In the genomic region with DNA sequence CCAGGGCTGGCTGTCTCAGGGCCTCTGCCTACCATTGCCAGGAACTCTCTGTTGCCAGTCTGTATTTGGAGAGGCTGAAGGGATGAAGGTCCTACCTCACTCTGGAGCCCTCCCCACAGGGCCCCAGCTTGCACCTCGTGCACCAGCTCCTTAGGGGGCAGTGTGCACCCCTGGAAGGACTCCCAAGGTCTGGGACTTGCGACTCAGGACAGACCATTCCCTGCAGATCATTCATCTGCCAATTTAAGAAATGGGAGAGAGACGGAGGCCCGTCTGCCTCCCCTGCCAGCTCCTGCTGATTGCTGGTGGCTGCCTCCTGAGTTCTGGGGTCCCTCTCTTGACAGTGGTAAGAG, we compare ENCODE assay signal across 8 cellular contexts. TPM values are rescaled to one million over a fixed set of nuclear protein-coding genes. Genes with fewer than 3 reads are reported as not detected.
DNase-seq lines count a peak whose midpoint lies in the region; ATAC-seq and TF ChIP-seq lines count a peak whose summit lies in the region.

No MANE protein-coding gene starts in this region.

- WGBS in mesodermal cell (ENCODE audit: insufficient coverage in 2 of 2), 2 experiments: 51 to 80% methylated on average over 3 to 4 of the region's 4 CpGs

- DNase-seq in COLO668 (lab: John Stamatoyannopoulos, UW; ENCODE audit: unreplicated experiment) (peak; percentile 55), HAP-1 (ENCODE audit: low spot score in 2 of 2) (peak; percentile 52 to 80), upper lobe of right lung (peak; percentile 89)
- no peak for DNase-seq in effector memory CD4-positive, alpha-beta T cell

- peak; percentile 89 for ATAC-seq in SK-N-SH treated with all-trans-retinoic acid at 6 μM for 48 hours
- ATAC-seq in upper lobe of right lung: peak; percentile 92
- no peak for ATAC-seq in GM19023 (IDR thresholded peaks at IDR 0.05; ENCODE audit: unreplicated experiment)
- ATAC-seq in HG03521 (IDR thresholded peaks at IDR 0.05; ENCODE audit: unreplicated experiment): no peak

- in situ Hi-C loops in HAP-1 (cut with MboI; ENCODE audit: low sequenced_read_pairs): no loop called here

- H3K27ac ChIP-seq in effector memory CD4-positive, alpha-beta T cell (ENCODE audit: insufficient read depth, low read length, poor library complexity, severe bottlenecking): peak overlapping the region; percentile 79
- H3K27ac ChIP-seq in mesodermal cell (ENCODE audit: low read depth, low read length, severe bottlenecking): peak overlapping the region; percentile 93
- peak overlapping the region; percentile 90 for H3K27ac ChIP-seq in upper lobe of right lung

- H3K27me3 ChIP-seq in HAP-1 (ENCODE audit: low read depth) (no peaks in the 10 kb centered on the region), upper lobe of right lung (no peaks in the 10 kb centered on the region)
- no peaks in the 10 kb centered on the region for H3K27me3 ChIP-seq in effector memory CD4-positive, alpha-beta T cell (replicated peaks; ENCODE audit: control insufficient read depth, insufficient read depth, low read length, poor library complexity, severe bottlenecking)

- intact Hi-C loops in upper lobe of right lung (cut with DNase I): loop anchor here (5.0 kb wide), 1 partner anchor 36 kb away; no protein-coding TSS in a partner anchor

- peaks cover 4% of the 10 kb centered on the region; the same call in 1 of the 2 replicates for H3K36me3 ChIP-seq in HAP-1 (replicated peaks)
- H3K36me3 ChIP-seq in effector memory CD4-positive, alpha-beta T cell (ENCODE audit: control insufficient read depth, insufficient read depth, low read length): no peaks in the 10 kb centered on the region
- H3K36me3 ChIP-seq in mesodermal cell (ENCODE audit: control insufficient read depth, insufficient read depth, low read length): no peaks in the 10 kb centered on the region
- no peaks in the 10 kb centered on the region for H3K36me3 ChIP-seq in upper lobe of right lung

- peaks cover 15% of the 10 kb centered on the region for H3K4me1 ChIP-seq in HAP-1
- peaks cover 16% of the 10 kb centered on the region for H3K4me1 ChIP-seq in effector memory CD4-positive, alpha-beta T cell (ENCODE audit: control insufficient read depth, insufficient read depth, low read length, poor library complexity, severe bottlenecking)
- H3K4me1 ChIP-seq in mesodermal cell (ENCODE audit: control insufficient read depth, insufficient read depth, low read length, poor library complexity, severe bottlenecking): peaks cover 35% of the 10 kb centered on the region
- H3K4me1 ChIP-seq in upper lobe of right lung: peaks cover 27% of the 10 kb centered on the region

- no peaks in the 10 kb centered on the region for H3K9me3 ChIP-seq in HAP-1
- no peaks in the 10 kb centered on the region for H3K9me3 ChIP-seq in effector memory CD4-positive, alpha-beta T cell (ENCODE audit: control insufficient read depth, low read length)
- no peaks in the 10 kb centered on the region for H3K9me3 ChIP-seq in mesodermal cell (ENCODE audit: control insufficient read depth, low read length)
- no peaks in the 10 kb centered on the region for H3K9me3 ChIP-seq in upper lobe of right lung

- TF ChIP-seq CTCF in upper lobe of right lung (IDR thresholded peaks at IDR 0.05): peak; percentile 80

- H3K4me3 ChIP-seq in HAP-1: no peak overlapping the region
- H3K4me3 ChIP-seq in effector memory CD4-positive, alpha-beta T cell (ENCODE audit: insufficient read depth, low read depth, low read length, poor library complexity, severe bottlenecking): peak overlapping the region; percentile 21
- peak overlapping the region; percentile 14 for H3K4me3 ChIP-seq in mesodermal cell (ENCODE audit: extremely low read depth, insufficient read depth, low read length, poor library complexity, severe bottlenecking)
- H3K4me3 ChIP-seq in upper lobe of right lung: peak overlapping the region; percentile 25

TF ChIP-seq in SK-N-SH treated with all-trans-retinoic acid at 6 μM for 48 hours, 23 proteins besides CTCF, POLR2A, EP300 and RAD21:
- TF ChIP-seq, protein P1, sequence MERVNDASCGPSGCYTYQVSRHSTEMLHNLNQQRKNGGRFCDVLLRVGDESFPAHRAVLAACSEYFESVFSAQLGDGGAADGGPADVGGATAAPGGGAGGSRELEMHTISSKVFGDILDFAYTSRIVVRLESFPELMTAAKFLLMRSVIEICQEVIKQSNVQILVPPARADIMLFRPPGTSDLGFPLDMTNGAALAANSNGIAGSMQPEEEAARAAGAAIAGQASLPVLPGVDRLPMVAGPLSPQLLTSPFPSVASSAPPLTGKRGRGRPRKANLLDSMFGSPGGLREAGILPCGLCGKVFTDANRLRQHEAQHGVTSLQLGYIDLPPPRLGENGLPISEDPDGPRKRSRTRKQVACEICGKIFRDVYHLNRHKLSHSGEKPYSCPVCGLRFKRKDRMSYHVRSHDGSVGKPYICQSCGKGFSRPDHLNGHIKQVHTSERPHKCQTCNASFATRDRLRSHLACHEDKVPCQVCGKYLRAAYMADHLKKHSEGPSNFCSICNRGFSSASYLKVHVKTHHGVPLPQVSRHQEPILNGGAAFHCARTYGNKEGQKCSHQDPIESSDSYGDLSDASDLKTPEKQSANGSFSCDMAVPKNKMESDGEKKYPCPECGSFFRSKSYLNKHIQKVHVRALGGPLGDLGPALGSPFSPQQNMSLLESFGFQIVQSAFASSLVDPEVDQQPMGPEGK (CRISPR knock-in tag; IDR thresholded peaks at IDR 0.05; ENCODE audit: borderline replicate concordance): no peak
- TF ChIP-seq SNAI2 (CRISPR knock-in tag; IDR thresholded peaks at IDR 0.05): no peak

RNA-seq across cellular contexts. Expression of a gene that starts 27.5 kb away (rescaled TPM):
- 1,431 TPM for polyA plus RNA-seq in mesodermal cell (2013, experiment 1 of 2)
- polyA plus RNA-seq in mesodermal cell (2013, experiment 2 of 2): 2,018 TPM
- total RNA-seq in upper lobe of right lung: 11,917 TPM

RNA-seq across cellular contexts. Expression of a gene that starts 48.8 kb away (rescaled TPM):
- 32.4 TPM for polyA plus RNA-seq in mesodermal cell (2013, experiment 1 of 2)
- 28.8 TPM for polyA plus RNA-seq in mesodermal cell (2013, experiment 2 of 2)
- total RNA-seq in upper lobe of right lung: 1,120 TPM

RNA-seq across cellular contexts. Expression of a gene that starts 53.5 kb away (rescaled TPM):
- 102 TPM for polyA plus RNA-seq in mesodermal cell (2013, experiment 1 of 2)
- 89.8 TPM for polyA plus RNA-seq in mesodermal cell (2013, experiment 2 of 2)
- total RNA-seq in upper lobe of right lung: 74.4 TPM

Comparison
In these comparisons a context has a peak if more than half of its experiments do, and no peak if none do; other contexts are left out.
1. DNase-seq: peak in COLO668 (single experiment), HAP-1 (2 of 2) and upper lobe of right lung (single experiment); none in effector memory CD4-positive, alpha-beta T cell (0 of 3).
2. ATAC-seq: peak in SK-N-SH treated with all-trans-retinoic acid at 6 μM for 48 hours (single experiment) and upper lobe of right lung (single experiment); none in GM19023 (single experiment) and HG03521 (single experiment).
3. Peak in every context shown above with its lines, with median percentiles within 50 percentile points of each other: H3K27ac ChIP-seq.